1 cellular context compared by ENCODE assay signal in the genomic region with DNA sequence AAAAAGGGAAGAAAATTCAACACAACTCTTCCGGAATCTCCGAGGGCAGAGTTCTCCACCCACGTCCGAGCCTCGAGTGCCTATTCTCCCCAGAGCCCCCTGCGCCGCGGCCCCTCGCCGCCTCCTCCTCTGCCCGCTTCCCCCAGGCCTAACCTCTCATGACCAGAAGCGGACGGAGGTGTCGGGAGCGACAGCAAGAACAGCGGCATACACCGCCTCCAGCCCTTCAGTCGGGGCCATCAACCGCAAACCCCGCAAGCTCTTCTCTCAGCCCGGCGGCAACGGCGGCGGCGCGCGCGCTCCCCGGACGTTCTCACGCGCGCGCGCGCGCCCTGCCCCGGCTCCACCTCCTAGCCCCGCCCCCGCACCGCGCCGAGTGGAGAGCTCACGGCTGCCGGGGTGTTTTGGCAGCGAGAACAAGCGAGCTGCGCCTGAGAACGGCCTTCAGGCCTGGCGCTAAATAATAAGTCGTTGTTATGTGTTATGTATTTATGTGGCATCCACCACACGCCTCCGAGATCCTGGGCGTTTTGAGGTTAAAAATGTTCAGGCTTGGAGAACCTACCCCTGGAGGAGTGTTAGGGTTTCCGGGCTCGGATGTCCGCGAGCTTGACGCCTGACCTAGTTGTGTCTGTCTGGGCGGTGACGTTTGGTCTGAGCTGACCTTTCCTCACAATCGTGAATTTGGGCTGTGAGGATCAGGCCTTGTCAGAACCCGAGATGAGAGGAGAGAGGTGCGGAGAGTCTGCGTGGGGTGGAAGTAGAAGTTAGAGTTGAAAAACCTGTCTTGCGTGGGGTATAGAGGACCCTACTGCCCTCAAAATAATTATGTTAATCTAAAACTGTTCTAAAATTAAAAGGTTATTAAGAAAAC.
TF ChIP-seq lines count a peak whose summit lies in the region.

A gene with protein sequence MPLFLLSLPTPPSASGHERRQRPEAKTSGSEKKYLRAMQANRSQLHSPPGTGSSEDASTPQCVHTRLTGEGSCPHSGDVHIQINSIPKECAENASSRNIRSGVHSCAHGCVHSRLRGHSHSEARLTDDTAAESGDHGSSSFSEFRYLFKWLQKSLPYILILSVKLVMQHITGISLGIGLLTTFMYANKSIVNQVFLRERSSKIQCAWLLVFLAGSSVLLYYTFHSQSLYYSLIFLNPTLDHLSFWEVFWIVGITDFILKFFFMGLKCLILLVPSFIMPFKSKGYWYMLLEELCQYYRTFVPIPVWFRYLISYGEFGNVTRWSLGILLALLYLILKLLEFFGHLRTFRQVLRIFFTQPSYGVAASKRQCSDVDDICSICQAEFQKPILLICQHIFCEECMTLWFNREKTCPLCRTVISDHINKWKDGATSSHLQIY (minus strand): TSS at position 286 of the 874 bp plus-strand sequence. CDS start 77 bp downstream, at position 209.

TF ChIP-seq in K562, 482 proteins besides CTCF, POLR2A, EP300 and RAD21 (continued from another document and continues in another):
- TF ChIP-seq, protein P1, sequence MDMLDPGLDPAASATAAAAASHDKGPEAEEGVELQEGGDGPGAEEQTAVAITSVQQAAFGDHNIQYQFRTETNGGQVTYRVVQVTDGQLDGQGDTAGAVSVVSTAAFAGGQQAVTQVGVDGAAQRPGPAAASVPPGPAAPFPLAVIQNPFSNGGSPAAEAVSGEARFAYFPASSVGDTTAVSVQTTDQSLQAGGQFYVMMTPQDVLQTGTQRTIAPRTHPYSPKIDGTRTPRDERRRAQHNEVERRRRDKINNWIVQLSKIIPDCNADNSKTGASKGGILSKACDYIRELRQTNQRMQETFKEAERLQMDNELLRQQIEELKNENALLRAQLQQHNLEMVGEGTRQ (CRISPR knock-in tag; IDR thresholded peaks at IDR 0.05) = no peak
- TF ChIP-seq ZNF239 (CRISPR knock-in tag; IDR thresholded peaks at IDR 0.05) = no peak
- TF ChIP-seq, protein P2, sequence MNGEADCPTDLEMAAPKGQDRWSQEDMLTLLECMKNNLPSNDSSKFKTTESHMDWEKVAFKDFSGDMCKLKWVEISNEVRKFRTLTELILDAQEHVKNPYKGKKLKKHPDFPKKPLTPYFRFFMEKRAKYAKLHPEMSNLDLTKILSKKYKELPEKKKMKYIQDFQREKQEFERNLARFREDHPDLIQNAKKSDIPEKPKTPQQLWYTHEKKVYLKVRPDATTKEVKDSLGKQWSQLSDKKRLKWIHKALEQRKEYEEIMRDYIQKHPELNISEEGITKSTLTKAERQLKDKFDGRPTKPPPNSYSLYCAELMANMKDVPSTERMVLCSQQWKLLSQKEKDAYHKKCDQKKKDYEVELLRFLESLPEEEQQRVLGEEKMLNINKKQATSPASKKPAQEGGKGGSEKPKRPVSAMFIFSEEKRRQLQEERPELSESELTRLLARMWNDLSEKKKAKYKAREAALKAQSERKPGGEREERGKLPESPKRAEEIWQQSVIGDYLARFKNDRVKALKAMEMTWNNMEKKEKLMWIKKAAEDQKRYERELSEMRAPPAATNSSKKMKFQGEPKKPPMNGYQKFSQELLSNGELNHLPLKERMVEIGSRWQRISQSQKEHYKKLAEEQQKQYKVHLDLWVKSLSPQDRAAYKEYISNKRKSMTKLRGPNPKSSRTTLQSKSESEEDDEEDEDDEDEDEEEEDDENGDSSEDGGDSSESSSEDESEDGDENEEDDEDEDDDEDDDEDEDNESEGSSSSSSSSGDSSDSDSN (IDR thresholded peaks at IDR 0.05; ENCODE audit: borderline replicate concordance in 1 of 2, low read depth in 2 of 2, low read length in 2 of 2) = peak in 1 of 2 experiments; percentile 41; a peak in 1 of 4 replicates
- no peak for TF ChIP-seq NFRKB (IDR thresholded peaks at IDR 0.05; ENCODE audit: low read depth)
- TF ChIP-seq PTBP1 (IDR thresholded peaks at IDR 0.05; ENCODE audit: low read depth, low read length) = no peak
- TF ChIP-seq SRSF3 (IDR thresholded peaks at IDR 0.05; ENCODE audit: insufficient read depth, low read length) = no peak
- no peak for TF ChIP-seq JUN (IDR thresholded peaks at IDR 0.05; ENCODE audit: borderline replicate concordance, low read depth, low read length)
- TF ChIP-seq JUN (CRISPR knock-in tag; IDR thresholded peaks at IDR 0.05; ENCODE audit: borderline replicate concordance) = no peak
- no peak for TF ChIP-seq GTF2F1 (IDR thresholded peaks at IDR 0.05; ENCODE audit: low read depth, low read length)
- 0 out of 2 replicates have a peak, but pooled peaks have one; percentile 54 for TF ChIP-seq ETV5 (CRISPR knock-in tag; IDR thresholded peaks at IDR 0.05; ENCODE audit: low read depth)
- no peak for TF ChIP-seq STAT5B (CRISPR knock-in tag; IDR thresholded peaks at IDR 0.05)
- TF ChIP-seq, protein P3, sequence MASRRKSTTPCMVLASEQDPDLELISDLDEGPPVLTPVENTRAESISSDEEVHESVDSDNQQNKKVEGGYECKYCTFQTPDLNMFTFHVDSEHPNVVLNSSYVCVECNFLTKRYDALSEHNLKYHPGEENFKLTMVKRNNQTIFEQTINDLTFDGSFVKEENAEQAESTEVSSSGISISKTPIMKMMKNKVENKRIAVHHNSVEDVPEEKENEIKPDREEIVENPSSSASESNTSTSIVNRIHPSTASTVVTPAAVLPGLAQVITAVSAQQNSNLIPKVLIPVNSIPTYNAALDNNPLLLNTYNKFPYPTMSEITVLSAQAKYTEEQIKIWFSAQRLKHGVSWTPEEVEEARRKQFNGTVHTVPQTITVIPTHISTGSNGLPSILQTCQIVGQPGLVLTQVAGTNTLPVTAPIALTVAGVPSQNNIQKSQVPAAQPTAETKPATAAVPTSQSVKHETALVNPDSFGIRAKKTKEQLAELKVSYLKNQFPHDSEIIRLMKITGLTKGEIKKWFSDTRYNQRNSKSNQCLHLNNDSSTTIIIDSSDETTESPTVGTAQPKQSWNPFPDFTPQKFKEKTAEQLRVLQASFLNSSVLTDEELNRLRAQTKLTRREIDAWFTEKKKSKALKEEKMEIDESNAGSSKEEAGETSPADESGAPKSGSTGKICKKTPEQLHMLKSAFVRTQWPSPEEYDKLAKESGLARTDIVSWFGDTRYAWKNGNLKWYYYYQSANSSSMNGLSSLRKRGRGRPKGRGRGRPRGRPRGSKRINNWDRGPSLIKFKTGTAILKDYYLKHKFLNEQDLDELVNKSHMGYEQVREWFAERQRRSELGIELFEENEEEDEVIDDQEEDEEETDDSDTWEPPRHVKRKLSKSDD (conservative IDR thresholded peaks at IDR 0.05; ENCODE audit: low read length) = no peak
- TF ChIP-seq NCOA1 (IDR thresholded peaks at IDR 0.05; ENCODE audit: low read depth) = 0 out of 2 replicates have a peak, but pooled peaks have one; percentile 12
- TF ChIP-seq GABPB2 (CRISPR knock-in tag; conservative IDR thresholded peaks at IDR 0.05) = no peak
- TF ChIP-seq NR2F6 (CRISPR knock-in tag; IDR thresholded peaks at IDR 0.05) = no peak
- TF ChIP-seq ZNF785 (CRISPR knock-in tag; IDR thresholded peaks at IDR 0.05) = no peak
- TF ChIP-seq, protein P4, sequence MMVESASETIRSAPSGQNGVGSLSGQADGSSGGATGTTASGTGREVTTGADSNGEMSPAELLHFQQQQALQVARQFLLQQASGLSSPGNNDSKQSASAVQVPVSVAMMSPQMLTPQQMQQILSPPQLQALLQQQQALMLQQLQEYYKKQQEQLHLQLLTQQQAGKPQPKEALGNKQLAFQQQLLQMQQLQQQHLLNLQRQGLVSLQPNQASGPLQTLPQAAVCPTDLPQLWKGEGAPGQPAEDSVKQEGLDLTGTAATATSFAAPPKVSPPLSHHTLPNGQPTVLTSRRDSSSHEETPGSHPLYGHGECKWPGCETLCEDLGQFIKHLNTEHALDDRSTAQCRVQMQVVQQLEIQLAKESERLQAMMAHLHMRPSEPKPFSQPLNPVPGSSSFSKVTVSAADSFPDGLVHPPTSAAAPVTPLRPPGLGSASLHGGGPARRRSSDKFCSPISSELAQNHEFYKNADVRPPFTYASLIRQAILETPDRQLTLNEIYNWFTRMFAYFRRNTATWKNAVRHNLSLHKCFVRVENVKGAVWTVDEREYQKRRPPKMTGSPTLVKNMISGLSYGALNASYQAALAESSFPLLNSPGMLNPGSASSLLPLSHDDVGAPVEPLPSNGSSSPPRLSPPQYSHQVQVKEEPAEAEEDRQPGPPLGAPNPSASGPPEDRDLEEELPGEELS (CRISPR knock-in tag; IDR thresholded peaks at IDR 0.05; ENCODE audit: borderline replicate concordance) = no peak
- TF ChIP-seq ZNF217 (CRISPR knock-in tag; IDR thresholded peaks at IDR 0.05) = no peak
- TF ChIP-seq NCOA2 (IDR thresholded peaks at IDR 0.05; ENCODE audit: partially characterized antibody in 2 of 2) = no peak
- TF ChIP-seq, protein P5, sequence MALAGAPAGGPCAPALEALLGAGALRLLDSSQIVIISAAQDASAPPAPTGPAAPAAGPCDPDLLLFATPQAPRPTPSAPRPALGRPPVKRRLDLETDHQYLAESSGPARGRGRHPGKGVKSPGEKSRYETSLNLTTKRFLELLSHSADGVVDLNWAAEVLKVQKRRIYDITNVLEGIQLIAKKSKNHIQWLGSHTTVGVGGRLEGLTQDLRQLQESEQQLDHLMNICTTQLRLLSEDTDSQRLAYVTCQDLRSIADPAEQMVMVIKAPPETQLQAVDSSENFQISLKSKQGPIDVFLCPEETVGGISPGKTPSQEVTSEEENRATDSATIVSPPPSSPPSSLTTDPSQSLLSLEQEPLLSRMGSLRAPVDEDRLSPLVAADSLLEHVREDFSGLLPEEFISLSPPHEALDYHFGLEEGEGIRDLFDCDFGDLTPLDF (CRISPR knock-in tag; IDR thresholded peaks at IDR 0.05) = no peak
- no peak for TF ChIP-seq PTRF (tag; IDR thresholded peaks at IDR 0.05)
- no peak for TF ChIP-seq U2AF1 (optimal IDR thresholded peaks at IDR 0.05; ENCODE audit: low read depth, low read length)
- TF ChIP-seq, protein P6, sequence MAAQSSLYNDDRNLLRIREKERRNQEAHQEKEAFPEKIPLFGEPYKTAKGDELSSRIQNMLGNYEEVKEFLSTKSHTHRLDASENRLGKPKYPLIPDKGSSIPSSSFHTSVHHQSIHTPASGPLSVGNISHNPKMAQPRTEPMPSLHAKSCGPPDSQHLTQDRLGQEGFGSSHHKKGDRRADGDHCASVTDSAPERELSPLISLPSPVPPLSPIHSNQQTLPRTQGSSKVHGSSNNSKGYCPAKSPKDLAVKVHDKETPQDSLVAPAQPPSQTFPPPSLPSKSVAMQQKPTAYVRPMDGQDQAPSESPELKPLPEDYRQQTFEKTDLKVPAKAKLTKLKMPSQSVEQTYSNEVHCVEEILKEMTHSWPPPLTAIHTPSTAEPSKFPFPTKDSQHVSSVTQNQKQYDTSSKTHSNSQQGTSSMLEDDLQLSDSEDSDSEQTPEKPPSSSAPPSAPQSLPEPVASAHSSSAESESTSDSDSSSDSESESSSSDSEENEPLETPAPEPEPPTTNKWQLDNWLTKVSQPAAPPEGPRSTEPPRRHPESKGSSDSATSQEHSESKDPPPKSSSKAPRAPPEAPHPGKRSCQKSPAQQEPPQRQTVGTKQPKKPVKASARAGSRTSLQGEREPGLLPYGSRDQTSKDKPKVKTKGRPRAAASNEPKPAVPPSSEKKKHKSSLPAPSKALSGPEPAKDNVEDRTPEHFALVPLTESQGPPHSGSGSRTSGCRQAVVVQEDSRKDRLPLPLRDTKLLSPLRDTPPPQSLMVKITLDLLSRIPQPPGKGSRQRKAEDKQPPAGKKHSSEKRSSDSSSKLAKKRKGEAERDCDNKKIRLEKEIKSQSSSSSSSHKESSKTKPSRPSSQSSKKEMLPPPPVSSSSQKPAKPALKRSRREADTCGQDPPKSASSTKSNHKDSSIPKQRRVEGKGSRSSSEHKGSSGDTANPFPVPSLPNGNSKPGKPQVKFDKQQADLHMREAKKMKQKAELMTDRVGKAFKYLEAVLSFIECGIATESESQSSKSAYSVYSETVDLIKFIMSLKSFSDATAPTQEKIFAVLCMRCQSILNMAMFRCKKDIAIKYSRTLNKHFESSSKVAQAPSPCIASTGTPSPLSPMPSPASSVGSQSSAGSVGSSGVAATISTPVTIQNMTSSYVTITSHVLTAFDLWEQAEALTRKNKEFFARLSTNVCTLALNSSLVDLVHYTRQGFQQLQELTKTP (IDR thresholded peaks at IDR 0.05; ENCODE audit: low read depth in 1 of 2, partially characterized antibody in 2 of 2) = peak; percentile 37 to 43
- peak; percentile 89 for TF ChIP-seq HDAC3 (IDR thresholded peaks at IDR 0.05; ENCODE audit: borderline replicate concordance, partially characterized antibody)
- no peak for TF ChIP-seq ZNF143 (CRISPR knock-in tag; IDR thresholded peaks at IDR 0.05)
- no peak for TF ChIP-seq HNRNPUL1 (IDR thresholded peaks at IDR 0.05; ENCODE audit: low read length)
- peak; percentile 58; the same call in 1 of the 2 replicates for TF ChIP-seq ILF3 (IDR thresholded peaks at IDR 0.05; ENCODE audit: borderline replicate concordance)
- TF ChIP-seq, protein P7, sequence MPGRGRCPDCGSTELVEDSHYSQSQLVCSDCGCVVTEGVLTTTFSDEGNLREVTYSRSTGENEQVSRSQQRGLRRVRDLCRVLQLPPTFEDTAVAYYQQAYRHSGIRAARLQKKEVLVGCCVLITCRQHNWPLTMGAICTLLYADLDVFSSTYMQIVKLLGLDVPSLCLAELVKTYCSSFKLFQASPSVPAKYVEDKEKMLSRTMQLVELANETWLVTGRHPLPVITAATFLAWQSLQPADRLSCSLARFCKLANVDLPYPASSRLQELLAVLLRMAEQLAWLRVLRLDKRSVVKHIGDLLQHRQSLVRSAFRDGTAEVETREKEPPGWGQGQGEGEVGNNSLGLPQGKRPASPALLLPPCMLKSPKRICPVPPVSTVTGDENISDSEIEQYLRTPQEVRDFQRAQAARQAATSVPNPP (IDR thresholded peaks at IDR 0.05; ENCODE audit: borderline replicate concordance, insufficient read depth, insufficient read length) = no peak
- TF ChIP-seq GTF2A2 (tag; IDR thresholded peaks at IDR 0.05) = no peak
- no peak for TF ChIP-seq ZNF584 (CRISPR knock-in tag; IDR thresholded peaks at IDR 0.05; ENCODE audit: low read depth)
- TF ChIP-seq MEF2A (IDR thresholded peaks at IDR 0.05; ENCODE audit: control insufficient read depth, low read depth, low read length) = no peak
- TF ChIP-seq PRMT5 (CRISPR knock-in tag; IDR thresholded peaks at IDR 0.05) = no peak
- TF ChIP-seq DIDO1 (tag; IDR thresholded peaks at IDR 0.05; ENCODE audit: low read depth) = no peak
- 0 out of 4 replicates have a peak, but pooled peaks of 1 of the 2 experiments have one; percentile 3 for TF ChIP-seq RCOR1 (IDR thresholded peaks at IDR 0.05; ENCODE audit: borderline replicate concordance in 1 of 2, low read depth in 2 of 2, low read length in 2 of 2)
- TF ChIP-seq, protein P8, sequence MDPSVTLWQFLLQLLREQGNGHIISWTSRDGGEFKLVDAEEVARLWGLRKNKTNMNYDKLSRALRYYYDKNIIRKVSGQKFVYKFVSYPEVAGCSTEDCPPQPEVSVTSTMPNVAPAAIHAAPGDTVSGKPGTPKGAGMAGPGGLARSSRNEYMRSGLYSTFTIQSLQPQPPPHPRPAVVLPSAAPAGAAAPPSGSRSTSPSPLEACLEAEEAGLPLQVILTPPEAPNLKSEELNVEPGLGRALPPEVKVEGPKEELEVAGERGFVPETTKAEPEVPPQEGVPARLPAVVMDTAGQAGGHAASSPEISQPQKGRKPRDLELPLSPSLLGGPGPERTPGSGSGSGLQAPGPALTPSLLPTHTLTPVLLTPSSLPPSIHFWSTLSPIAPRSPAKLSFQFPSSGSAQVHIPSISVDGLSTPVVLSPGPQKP (CRISPR knock-in tag; IDR thresholded peaks at IDR 0.05) = no peak
- peak; percentile 34 for TF ChIP-seq MEIS2 (IDR thresholded peaks at IDR 0.05; ENCODE audit: partially characterized antibody)
- peak; percentile 16; the same call in 1 of the 2 replicates for TF ChIP-seq MYC (IDR thresholded peaks at IDR 0.05; ENCODE audit: low read depth, low read length)
- 0 out of 2 replicates have a peak, but pooled peaks have one; percentile 23 for TF ChIP-seq MYC (CRISPR knock-in tag; IDR thresholded peaks at IDR 0.05; ENCODE audit: borderline replicate concordance, low read depth)
- no peak for TF ChIP-seq CEBPG (CRISPR knock-in tag; IDR thresholded peaks at IDR 0.05)
- TF ChIP-seq CEBPG (tag; conservative IDR thresholded peaks at IDR 0.05 in 1 of 2, IDR thresholded peaks at IDR 0.05 in 1 of 2) = no peak
